Comparison of ENCODE assay signal across 8 cellular contexts in the genomic region with DNA sequence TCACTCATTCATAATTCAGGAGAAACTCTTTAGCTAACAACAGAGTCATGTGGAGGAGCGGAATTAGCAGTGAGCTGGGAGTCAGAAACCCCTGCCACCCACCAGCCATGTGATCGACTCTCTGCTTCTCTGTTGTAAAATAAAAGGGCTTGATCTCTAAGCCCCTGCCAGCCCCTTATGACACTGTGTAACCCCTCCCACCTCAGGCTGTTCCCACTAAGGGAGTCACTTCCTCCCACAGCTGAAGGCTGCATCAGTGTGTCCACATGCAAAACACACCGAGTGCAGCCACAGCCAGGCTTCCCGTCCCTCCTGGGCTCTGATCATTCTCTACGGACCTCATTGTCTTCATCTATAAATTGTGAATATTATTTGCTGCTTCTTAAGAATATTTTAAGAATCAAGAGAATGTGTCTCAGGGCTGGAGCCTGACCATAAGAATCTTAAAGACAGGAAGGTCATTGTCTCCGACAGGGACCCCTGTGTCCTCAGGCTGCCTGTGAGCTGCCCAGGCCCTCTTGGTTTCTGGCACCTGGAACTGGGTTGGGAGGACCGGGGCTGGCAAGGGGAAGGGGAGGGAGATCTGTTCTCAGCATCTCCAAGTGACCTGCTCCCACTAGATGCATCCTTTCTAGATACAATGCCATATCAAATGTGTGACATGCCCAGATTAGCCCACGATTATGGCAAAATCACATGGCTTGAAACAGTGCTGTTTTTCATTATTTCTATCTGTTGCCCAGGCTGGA.
A peak's percentile ranks its signal among the peaks of the same experiment; 100 is the strongest.
DNase-seq lines count a peak whose midpoint lies in the region; ATAC-seq, FAIRE-seq and TF ChIP-seq lines count a peak whose summit lies in the region.

No MANE protein-coding gene starts in this region.

- no peak for FAIRE-seq in GM19239 (lab: Jason Lieb, UNC)

- TF ChIP-seq POLR2A in Raji (IDR thresholded peaks at IDR 0.05; ENCODE audit: insufficient read depth, low read depth, low read length) = 0 out of 2 replicates have a peak, but pooled peaks have one; percentile 29

- DNase-seq in ecto neural progenitor cell (ENCODE audit: low spot score) (peak; percentile 41), sciatic nerve (ENCODE audit: low spot score) (no peak), HUDEP-2 (lab: John Stamatoyannopoulos, UW; ENCODE audit: unreplicated experiment in 76 of 76) (no peak), GM19239 (ENCODE audit: insufficient read length, low spot score) (no peak), medulla oblongata (ENCODE audit: extremely low spot score) (no peak), amniotic stem cell (lab: John Stamatoyannopoulos, UW) (no peak)

- intact Hi-C loops in sciatic nerve (cut with DNase I) = no loop called here

- ATAC-seq in GM19452 (IDR thresholded peaks at IDR 0.05; ENCODE audit: unreplicated experiment) = peak; percentile 37
- peak; percentile 53 for ATAC-seq in sciatic nerve
